In genomic region chr5:72222521-72222920, GRCh38 we compare ENCODE assay signal across 32 cellular contexts.
"Had no signal": no experiment of that assay in that cellular context is flagged by ENCODE, and none has a peak within 500 bp of the region (broad histone marks: within the 10 kb centered on the region; RNA-seq: fewer than 3 reads in every experiment).

No MANE protein-coding gene starts in this region.

- H3K27ac ChIP-seq: adrenal gland, body of pancreas, brain microvascular endothelial cell, breast epithelium, VCaP had no signal

- H3K9me3 ChIP-seq: adrenal gland, body of pancreas, breast epithelium had no signal

- ATAC-seq: activated CD4-positive, alpha-beta T cell treated with anti-CD3 and anti-CD28 coated beads for 36 hours; activated CD4-positive, CD25-positive, alpha-beta regulatory T cell treated with anti-CD3 and anti-CD28 coated beads, Interleukin-2, amount 50 U/mL, for 24 hours; activated CD8-positive, alpha-beta memory T cell treated with anti-CD3 and anti-CD28 coated beads, Interleukin-2, amount 10 ng/mL, durations not matched to agents 7 days and 5 days; activated CD8-positive, alpha-beta T cell treated with anti-CD3 and anti-CD28 coated beads, Interleukin-2, amount 10 ng/mL, durations not matched to agents 7 days and 5 days; activated naive CD8-positive, alpha-beta T cell treated with anti-CD3 and anti-CD28 coated beads, Interleukin-2, amount 50 U/mL, for 24 hours; body of pancreas; WTC11 had no signal

- H3K4me3 ChIP-seq: adrenal gland, body of pancreas, breast epithelium had no signal

- H3K27me3 ChIP-seq: adrenal gland, body of pancreas, brain microvascular endothelial cell, breast epithelium had no signal

- H3K4me1 ChIP-seq: body of pancreas, breast epithelium had no signal

- H3K36me3 ChIP-seq: breast epithelium had no signal

- DNase-seq: activated CD4-positive, alpha-beta memory T cell treated with anti-CD3 and anti-CD28 coated beads, Interleukin-2, amount 10 ng/mL, durations not matched to agents 7 days and 5 days; activated CD4-positive, alpha-beta T cell treated with anti-CD3 and anti-CD28 coated beads for 1 hour; activated CD4-positive, alpha-beta T cell treated with anti-CD3 and anti-CD28 coated beads for 36 hours; activated CD4-positive, alpha-beta T cell treated with anti-CD3 and anti-CD28 coated beads for 48 hours; activated CD4-positive, alpha-beta T cell treated with anti-CD3 and anti-CD28 coated beads, Interleukin-2, amount 10 ng/mL, durations not matched to agents 7 days and 5 days; activated CD4-positive, alpha-beta T cell treated with anti-CD3 and anti-CD28 coated beads, Interleukin-2, amount 50 U/mL, for 48 hours; activated CD4-positive, CD25-positive, alpha-beta regulatory T cell; activated CD8-positive, alpha-beta memory T cell treated with anti-CD3 and anti-CD28 coated beads for 24 hours; activated CD8-positive, alpha-beta memory T cell treated with anti-CD3 and anti-CD28 coated beads, Interleukin-2, amount 10 ng/mL, durations not matched to agents 7 days and 5 days; activated CD8-positive, alpha-beta memory T cell treated with anti-CD3 and anti-CD28 coated beads, Interleukin-2, amount 50 U/mL, for 48 hours; activated CD8-positive, alpha-beta T cell treated with anti-CD3 and anti-CD28 coated beads, Interleukin-2, amount 10 ng/mL, durations not matched to agents 7 days and 5 days; activated effector memory CD4-positive, alpha-beta T cell treated with Interleukin-2 at 50 U/mL for 16 hours; activated gamma-delta T cell; activated naive CD4-positive, alpha-beta T cell treated with anti-CD3 and anti-CD28 coated beads, Interleukin-2, amount 10 ng/mL, durations not matched to agents 7 days and 5 days; activated naive CD4-positive, alpha-beta T cell treated with Interleukin-2 at 50 U/mL for 16 hours; activated naive CD8-positive, alpha-beta T cell treated with anti-CD3 and anti-CD28 coated beads, Interleukin-2, amount 10 ng/mL, durations not matched to agents 7 days and 5 days; activated naive CD8-positive, alpha-beta T cell treated with anti-CD3 and anti-CD28 coated beads, Interleukin-2, amount 50 U/mL, for 24 hours; activated T-cell treated with anti-CD3 and anti-CD28 coated beads, Interleukin-2, amount 50 U/mL, for 24 hours; activated T-cell treated with anti-CD3 and anti-CD28 coated beads, Interleukin-2, amount 50 U/mL, for 48 hours; adrenal gland; amniotic stem cell; aorta; body of pancreas; brain microvascular endothelial cell; central memory CD4-positive, alpha-beta T cell; T-helper 1 cell; T-helper 2 cell; T-helper 9 cell had no signal
